ENCODE assay signal across 1 cellular context in genomic region chr15:28912422-28912821, GRCh38.
TF ChIP-seq lines count a peak whose summit lies in the region.

No MANE protein-coding gene starts in this region.

TF ChIP-seq in WTC11, 78 proteins besides CTCF, POLR2A, EP300 and RAD21 (continued from another document):
- TF ChIP-seq, protein P1, sequence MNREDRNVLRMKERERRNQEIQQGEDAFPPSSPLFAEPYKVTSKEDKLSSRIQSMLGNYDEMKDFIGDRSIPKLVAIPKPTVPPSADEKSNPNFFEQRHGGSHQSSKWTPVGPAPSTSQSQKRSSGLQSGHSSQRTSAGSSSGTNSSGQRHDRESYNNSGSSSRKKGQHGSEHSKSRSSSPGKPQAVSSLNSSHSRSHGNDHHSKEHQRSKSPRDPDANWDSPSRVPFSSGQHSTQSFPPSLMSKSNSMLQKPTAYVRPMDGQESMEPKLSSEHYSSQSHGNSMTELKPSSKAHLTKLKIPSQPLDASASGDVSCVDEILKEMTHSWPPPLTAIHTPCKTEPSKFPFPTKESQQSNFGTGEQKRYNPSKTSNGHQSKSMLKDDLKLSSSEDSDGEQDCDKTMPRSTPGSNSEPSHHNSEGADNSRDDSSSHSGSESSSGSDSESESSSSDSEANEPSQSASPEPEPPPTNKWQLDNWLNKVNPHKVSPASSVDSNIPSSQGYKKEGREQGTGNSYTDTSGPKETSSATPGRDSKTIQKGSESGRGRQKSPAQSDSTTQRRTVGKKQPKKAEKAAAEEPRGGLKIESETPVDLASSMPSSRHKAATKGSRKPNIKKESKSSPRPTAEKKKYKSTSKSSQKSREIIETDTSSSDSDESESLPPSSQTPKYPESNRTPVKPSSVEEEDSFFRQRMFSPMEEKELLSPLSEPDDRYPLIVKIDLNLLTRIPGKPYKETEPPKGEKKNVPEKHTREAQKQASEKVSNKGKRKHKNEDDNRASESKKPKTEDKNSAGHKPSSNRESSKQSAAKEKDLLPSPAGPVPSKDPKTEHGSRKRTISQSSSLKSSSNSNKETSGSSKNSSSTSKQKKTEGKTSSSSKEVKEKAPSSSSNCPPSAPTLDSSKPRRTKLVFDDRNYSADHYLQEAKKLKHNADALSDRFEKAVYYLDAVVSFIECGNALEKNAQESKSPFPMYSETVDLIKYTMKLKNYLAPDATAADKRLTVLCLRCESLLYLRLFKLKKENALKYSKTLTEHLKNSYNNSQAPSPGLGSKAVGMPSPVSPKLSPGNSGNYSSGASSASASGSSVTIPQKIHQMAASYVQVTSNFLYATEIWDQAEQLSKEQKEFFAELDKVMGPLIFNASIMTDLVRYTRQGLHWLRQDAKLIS (CRISPR knock-in tag; IDR thresholded peaks at IDR 0.05; ENCODE audit: borderline replicate concordance), result no peak
- TF ChIP-seq MLX (CRISPR knock-in tag; IDR thresholded peaks at IDR 0.05), result no peak
- no peak for TF ChIP-seq TCF7 (CRISPR knock-in tag; IDR thresholded peaks at IDR 0.05; ENCODE audit: low read depth)
- TF ChIP-seq ZNF423 (CRISPR knock-in tag; IDR thresholded peaks at IDR 0.05), result no peak
- TF ChIP-seq ATF2 (CRISPR knock-in tag; IDR thresholded peaks at IDR 0.05; ENCODE audit: borderline replicate concordance, low read depth), result no peak
- no peak for TF ChIP-seq ESRRA (CRISPR knock-in tag; IDR thresholded peaks at IDR 0.05; ENCODE audit: borderline replicate concordance)
